15 cellular contexts compared by ENCODE assay signal in genomic region chr18:54184836-54185235, GRCh38. TPM values are rescaled to one million over a fixed set of nuclear protein-coding genes. Genes with fewer than 3 reads are reported as not detected.
DNase-seq lines count a peak whose midpoint lies in the region; ATAC-seq lines count a peak whose summit lies in the region.
"Had no signal": no experiment of that assay in that cellular context is flagged by ENCODE, and none has a peak within 500 bp of the region (broad histone marks: within the 10 kb centered on the region; RNA-seq: fewer than 3 reads in every experiment).

No MANE protein-coding gene starts in this region.

- no peaks in the 10 kb centered on the region for H3K27me3 Mint-ChIP-seq in CD4-positive, CD25-positive, alpha-beta regulatory T cell
- no peaks in the 10 kb centered on the region for H3K27me3 Mint-ChIP-seq in T-helper 17 cell

- DNase-seq in CD4-positive, CD25-positive, alpha-beta regulatory T cell: no peak
- DNase-seq in T-helper 17 cell (no peak), HUDEP-2 (lab: John Stamatoyannopoulos, UW; ENCODE audit: unreplicated experiment in 76 of 76) (no peak), GM03348 (ENCODE audit: low spot score) (no peak)
- DNase-seq in stimulated activated CD4-positive, alpha-beta T cell treated with anti-CD3 and anti-CD28 coated beads, Interleukin-4, amount 100 ng/mL, for 1 hour: no peak
- DNase-seq: Calu3, DMS79, GOT3, NCI-H1417 treated with DMSO at 0.1 percent for 48 hours, NCI-H2029 treated with DMSO at 0.1 percent for 48 hours, NCI-H510A, SHP77 treated with DMSO at 0.1 percent for 48 hours had no signal

- no peak overlapping the region for H3K27ac ChIP-seq in CD4-positive, CD25-positive, alpha-beta regulatory T cell (ENCODE audit: insufficient read depth, low read length, poor library complexity, severe bottlenecking)

- H3K4me3 Mint-ChIP-seq in CD4-positive, CD25-positive, alpha-beta regulatory T cell: no peak overlapping the region
- no peak overlapping the region for H3K4me3 Mint-ChIP-seq in T-helper 17 cell
- H3K4me3 Mint-ChIP-seq: CD14-positive monocyte had no signal

- H3K4me3 ChIP-seq in CD4-positive, CD25-positive, alpha-beta regulatory T cell (ENCODE audit: low read depth, low read length): no peak overlapping the region

- H3K27ac Mint-ChIP-seq in CD4-positive, CD25-positive, alpha-beta regulatory T cell: peak overlapping the region in 2 of 3 donors; percentile 48 to 53
- peak overlapping the region; percentile 60 for H3K27ac Mint-ChIP-seq in T-helper 17 cell

- ATAC-seq in CD4-positive, CD25-positive, alpha-beta regulatory T cell (ENCODE audit: low read depth in 2 of 2): no peak
- ATAC-seq in GM18498 (IDR thresholded peaks at IDR 0.05; ENCODE audit: unreplicated experiment) (peak; percentile 50), HG02623 (IDR thresholded peaks at IDR 0.05; ENCODE audit: unreplicated experiment) (peak; percentile 43), T-helper 17 cell (no peak)

- no peaks in the 10 kb centered on the region for H3K9me3 ChIP-seq in CD4-positive, CD25-positive, alpha-beta regulatory T cell (ENCODE audit: control insufficient read depth in 2 of 2, low read length in 2 of 2)
- H3K9me3 ChIP-seq in T-helper 17 cell (ENCODE audit: control insufficient read depth, low read length, poor library complexity, severe bottlenecking): no peaks in the 10 kb centered on the region

- peaks cover 6 to 17% (median 9%) of the 10 kb centered on the region in 4 donors for H3K4me1 Mint-ChIP-seq in CD4-positive, CD25-positive, alpha-beta regulatory T cell
- peaks cover 15% of the 10 kb centered on the region for H3K4me1 Mint-ChIP-seq in T-helper 17 cell
- H3K4me1 Mint-ChIP-seq: CD14-positive monocyte had no signal

- peaks cover 14% of the 10 kb centered on the region for H3K36me3 Mint-ChIP-seq in CD4-positive, CD25-positive, alpha-beta regulatory T cell
- peaks cover 4% of the 10 kb centered on the region for H3K36me3 Mint-ChIP-seq in T-helper 17 cell (ENCODE audit: low read depth)

- H3K36me3 ChIP-seq in CD4-positive, CD25-positive, alpha-beta regulatory T cell (ENCODE audit: control insufficient read depth, insufficient read depth, low read length): peaks cover 39% of the 10 kb centered on the region

- no peaks in the 10 kb centered on the region for H3K9me3 Mint-ChIP-seq in CD4-positive, CD25-positive, alpha-beta regulatory T cell
- H3K9me3 Mint-ChIP-seq: CD14-positive monocyte had no signal

- H3K27me3 ChIP-seq in CD4-positive, CD25-positive, alpha-beta regulatory T cell (ENCODE audit: control insufficient read depth, insufficient read depth, low read length): no peaks in the 10 kb centered on the region

- H3K4me1 ChIP-seq in CD4-positive, CD25-positive, alpha-beta regulatory T cell (ENCODE audit: control insufficient read depth, insufficient read depth, low read length, poor library complexity, severe bottlenecking): no peaks in the 10 kb centered on the region

RNA-seq across cellular contexts. Expression of gene MBD2, which starts 39.6 kb away (rescaled TPM):
- total RNA-seq in CD4-positive, CD25-positive, alpha-beta regulatory T cell: 132 TPM
- 10 to 100 TPM in 3 of 4 donors, 1 to 10 TPM in 1; 8.4 to 26.8 (median 18.5) TPM for polyA plus RNA-seq in CD4-positive, CD25-positive, alpha-beta regulatory T cell
- total RNA-seq in T-helper 17 cell: 100 to 1,000 TPM; 108 TPM

Comparison
In these comparisons a context has a peak if more than half of its experiments do, and no peak if none do; other contexts are left out.
1. ATAC-seq: peak in GM18498 (single experiment) and HG02623 (single experiment); none in CD4-positive, CD25-positive, alpha-beta regulatory T cell (0 of 2) and T-helper 17 cell (single experiment).